3 cellular contexts compared by ENCODE assay signal in genomic region chrY:17766000-17766699, GRCh38.
DNase-seq lines count a peak whose midpoint lies in the region; ATAC-seq, FAIRE-seq and TF ChIP-seq lines count a peak whose summit lies in the region.
"Not testable (repeated sequence)": the region's sequence is repeated elsewhere in the genome, so short reads cannot be mapped to it uniquely, and the experiment has no call there.

No MANE protein-coding gene starts in this region.

- not testable (repeated sequence) for H3K27ac ChIP-seq in A549; RWPE2 (ENCODE audit: poor library complexity, severe bottlenecking); foreskin keratinocyte

- not testable (repeated sequence) for H3K27me3 ChIP-seq in RWPE2 (ENCODE audit: insufficient read depth, poor library complexity, severe bottlenecking); foreskin keratinocyte

- H3K4me3 ChIP-seq in A549; RWPE2 (ENCODE audit: severe bottlenecking): not testable (repeated sequence)

- TF ChIP-seq EP300 in A549 (IDR thresholded peaks at IDR 0.05) = not testable (repeated sequence)

- POLR2A ChIA-PET in A549 (lab: Yijun Ruan, JAX) = not testable (repeated sequence)

- WGBS in A549 (ENCODE audit: missing lambda C conversion rate) = no CpG with 5 or more reads among the region's 6 CpGs

- DNase-seq in A549 (ENCODE audit: low read depth in 1 of 2, low spot score in 1 of 2); RWPE2 (ENCODE audit: low spot score); foreskin keratinocyte: not testable (repeated sequence)

- H3K9me3 ChIP-seq in A549; RWPE2 (ENCODE audit: severe bottlenecking): not testable (repeated sequence)

- not testable (repeated sequence) for H3K4me2 ChIP-seq in A549

- not testable (repeated sequence) for TF ChIP-seq RAD21 in A549 (conservative IDR thresholded peaks at IDR 0.05 in 1 of 2, IDR thresholded peaks at IDR 0.05 in 1 of 2)

- not testable (repeated sequence) for TF ChIP-seq POLR2A in A549 (IDR thresholded peaks at IDR 0.05; ENCODE audit: low read length)

- CTCF ChIA-PET in A549 (lab: Yijun Ruan, JAX) = not testable (repeated sequence)

- peak; percentile 99 for FAIRE-seq in A549 (lab: Jason Lieb, UNC)

- peak in 1 of 2 experiments; percentile 79; a peak in 3 of 6 replicates for ATAC-seq in A549
- ATAC-seq in RWPE2 (ENCODE audit: low read depth) = peak; percentile 72
- peak; percentile 46 for ATAC-seq in foreskin keratinocyte

- TF ChIP-seq CTCF in A549 (IDR thresholded peaks at IDR 0.05); RWPE2 (IDR thresholded peaks at IDR 0.05; ENCODE audit: poor library complexity, severe bottlenecking); foreskin keratinocyte (conservative IDR thresholded peaks at IDR 0.05): not testable (repeated sequence)

- not testable (repeated sequence) for H3K36me3 ChIP-seq in RWPE2 (ENCODE audit: low read depth)

- not testable (repeated sequence) for H3K4me1 ChIP-seq in A549; RWPE2 (ENCODE audit: insufficient read depth, poor library complexity, severe bottlenecking); foreskin keratinocyte
